10 cellular contexts compared by ENCODE assay signal in genomic region chr7:15889501-15889900, GRCh38.
DNase-seq lines count a peak whose midpoint lies in the region; ATAC-seq, FAIRE-seq and TF ChIP-seq lines count a peak whose summit lies in the region.
"Had no signal": no experiment of that assay in that cellular context is flagged by ENCODE, and none has a peak within 500 bp of the region (broad histone marks: within the 10 kb centered on the region; RNA-seq: fewer than 3 reads in every experiment).

No MANE protein-coding gene starts in this region.

- no peak overlapping the region for H3K9ac ChIP-seq in Karpas-422 (ENCODE audit: low read length)

- FAIRE-seq in H54 (lab: Jason Lieb, UNC): peak; percentile 87

- H3K4me2 ChIP-seq in osteoblast (ENCODE audit: insufficient read depth, low read length) (no peak overlapping the region), Karpas-422 (ENCODE audit: low read depth, low read length, poor library complexity, severe bottlenecking) (no peak overlapping the region)

- no peaks in the 10 kb centered on the region for H3K27me3 Mint-ChIP-seq in effector memory CD8-positive, alpha-beta T cell

- no peaks in the 10 kb centered on the region for H3K9me2 ChIP-seq in Karpas-422 (replicated peaks; ENCODE audit: insufficient read depth, low read length)

- H3K36me3 Mint-ChIP-seq in effector memory CD8-positive, alpha-beta T cell (ENCODE audit: insufficient read depth): no peaks in the 10 kb centered on the region

- H2AFZ ChIP-seq in osteoblast (ENCODE audit: low read length) (peak overlapping the region; percentile 52), Karpas-422 (ENCODE audit: low read length) (no peak overlapping the region)

- TF ChIP-seq POLR2A in H54 (IDR thresholded peaks at IDR 0.05; ENCODE audit: low read depth, low read length): no peak

- H3K4me1 ChIP-seq in osteoblast (ENCODE audit: insufficient read depth, low read length) (peaks cover 13% of the 10 kb centered on the region), Karpas-422 (ENCODE audit: low read length) (no peaks in the 10 kb centered on the region)

- DNase-seq in H54 (ENCODE audit: insufficient read length, low spot score): peak; percentile 24
- peak; percentile 44 for DNase-seq in NOMO-1 treated with DMSO at 0.1 percent for 48 hours (lab: John Stamatoyannopoulos, UW; ENCODE audit: unreplicated experiment)
- no peak for DNase-seq in epithelial cell of proximal tubule (ENCODE audit: low read depth)
- peak; percentile 35 for DNase-seq in osteoblast (ENCODE audit: insufficient read length, low spot score, missing footprints)
- no peak for DNase-seq in effector memory CD8-positive, alpha-beta T cell
- no peak for DNase-seq in epidermal melanocyte (ENCODE audit: insufficient read length, low spot score)
- no peak for DNase-seq in Karpas-422
- DNase-seq in activated T-cell treated with anti-CD3 and anti-CD28 coated beads for 4 hours: no peak
- DNase-seq: hypothalamus, MM.1S had no signal

- peaks cover 0 to 5% of the 10 kb centered on the region in 2 donors for H3K9me3 Mint-ChIP-seq in effector memory CD8-positive, alpha-beta T cell

- H4K20me1 ChIP-seq in osteoblast (ENCODE audit: insufficient read depth, low read length) (no peaks in the 10 kb centered on the region), Karpas-422 (ENCODE audit: insufficient read depth, low read depth, low read length) (no peaks in the 10 kb centered on the region)

- no peaks in the 10 kb centered on the region for H3K9me3 ChIP-seq in osteoblast (ENCODE audit: low read depth, low read length)
- H3K9me3 ChIP-seq in Karpas-422 (ENCODE audit: low read length): peaks cover 10% of the 10 kb centered on the region

- H3K27ac ChIP-seq in osteoblast (ENCODE audit: low read depth, low read length) (no peak overlapping the region), Karpas-422 (ENCODE audit: low read length) (no peak overlapping the region)

- no peak for ATAC-seq in effector memory CD8-positive, alpha-beta T cell (replicated peaks)

- no peaks in the 10 kb centered on the region for H3K27me3 ChIP-seq in osteoblast (ENCODE audit: insufficient read depth, low read length)
- H3K27me3 ChIP-seq in Karpas-422 (ENCODE audit: low read length): no peaks in the 10 kb centered on the region

- H3K4me3 ChIP-seq in epithelial cell of proximal tubule (ENCODE audit: low read depth, low read length): no peak overlapping the region
- H3K4me3 ChIP-seq in osteoblast (ENCODE audit: insufficient read depth, low read length): no peak overlapping the region
- H3K4me3 ChIP-seq in Karpas-422 (ENCODE audit: low read length): no peak overlapping the region

- H3K36me3 ChIP-seq in osteoblast (ENCODE audit: insufficient read depth, low read length) (no peaks in the 10 kb centered on the region), Karpas-422 (ENCODE audit: insufficient read depth, low read length) (no peaks in the 10 kb centered on the region)

- peak; percentile 61 for TF ChIP-seq CTCF in epithelial cell of proximal tubule (conservative IDR thresholded peaks at IDR 0.05; ENCODE audit: low read depth, low read length)
- TF ChIP-seq CTCF in osteoblast (IDR thresholded peaks at IDR 0.05; ENCODE audit: extremely low read depth, low read depth, low read length): peak; percentile 49

- no peaks in the 10 kb centered on the region for H3K4me1 Mint-ChIP-seq in effector memory CD8-positive, alpha-beta T cell (ENCODE audit: low read depth in 2 of 2)

- no peaks in the 10 kb centered on the region for H3K79me2 ChIP-seq in osteoblast (ENCODE audit: insufficient read depth, low read length)
- H3K79me2 ChIP-seq in Karpas-422 (ENCODE audit: low read length): no peaks in the 10 kb centered on the region

- no peak overlapping the region for H3K4me3 Mint-ChIP-seq in effector memory CD8-positive, alpha-beta T cell

- no peak overlapping the region for H3K27ac Mint-ChIP-seq in effector memory CD8-positive, alpha-beta T cell

Comparison
In these comparisons a context has a peak if more than half of its experiments do, and no peak if none do; other contexts are left out.
1. DNase-seq: peak in H54 (single experiment), NOMO-1 treated with DMSO at 0.1 percent for 48 hours (single experiment) and osteoblast (single experiment); none in epithelial cell of proximal tubule (single experiment), effector memory CD8-positive, alpha-beta T cell (0 of 3), epidermal melanocyte (single experiment), Karpas-422 (single experiment) and activated T-cell treated with anti-CD3 and anti-CD28 coated beads for 4 hours (single experiment).